ENCODE assay signal across 23 cellular contexts in genomic region chr12:53963005-53963404, GRCh38. TPM values are rescaled to one million over a fixed set of nuclear protein-coding genes. Genes with fewer than 3 reads are reported as not detected.
"Had no signal": no experiment of that assay in that cellular context is flagged by ENCODE, and none has a peak within 500 bp of the region (broad histone marks: within the 10 kb centered on the region; RNA-seq: fewer than 3 reads in every experiment).

No MANE protein-coding gene starts in this region.

- H3K27ac ChIP-seq: ascending aorta, colonic mucosa, gastroesophageal sphincter, heart left ventricle, ovary, tibial nerve had no signal

- H3K4me3 ChIP-seq: ascending aorta, colonic mucosa, gastroesophageal sphincter, heart left ventricle, ovary, tibial nerve had no signal

- H3K36me3 ChIP-seq: ascending aorta, colonic mucosa, gastroesophageal sphincter, heart left ventricle, ovary, tibial nerve had no signal

- H3K9me3 ChIP-seq: ascending aorta, colonic mucosa, gastroesophageal sphincter, heart left ventricle, ovary, tibial nerve had no signal

- ATAC-seq: activated CD8-positive, alpha-beta T cell treated with anti-CD3 and anti-CD28 coated beads, Interleukin-2, amount 10 ng/mL, durations not matched to agents 7 days and 5 days; activated T-cell treated with anti-CD3 and anti-CD28 coated beads, Interleukin-2, amount 50 U/mL, for 4 hours; gastroesophageal sphincter; heart left ventricle; naive thymus-derived CD8-positive, alpha-beta T cell; sciatic nerve; stimulated activated naive CD8-positive, alpha-beta T cell treated with anti-CD3 and anti-CD28 coated beads, Interleukin-15, Interleukin-2, amounts not matched to agents 100 U/mL and 50 U/mL, for 24 hours had no signal

- H3K4me1 ChIP-seq: colonic mucosa had no signal

- DNase-seq: activated CD4-positive, alpha-beta T cell treated with anti-CD3 and anti-CD28 coated beads, Interleukin-2, amount 10 ng/mL, durations not matched to agents 24 days and 14 days; activated CD8-positive, alpha-beta memory T cell treated with anti-CD3 and anti-CD28 coated beads, Interleukin-2, amount 50 U/mL, for 4 hours; activated CD8-positive, alpha-beta T cell treated with anti-CD3 and anti-CD28 coated beads, Interleukin-2, amount 10 ng/mL, durations not matched to agents 7 days and 5 days; activated naive CD4-positive, alpha-beta T cell treated with anti-CD3 and anti-CD28 coated beads, Interleukin-2, amount 50 U/mL, for 16 hours; activated T-cell treated with anti-CD3 and anti-CD28 coated beads, Interleukin-2, amount 50 U/mL, for 4 hours; colonic mucosa; heart left ventricle; kidney glomerular epithelial cell; naive thymus-derived CD8-positive, alpha-beta T cell; ovary; stimulated activated CD4-positive, alpha-beta T cell treated with anti-CD3 and anti-CD28 coated beads, Interleukin-12 subunit alpha, Interleukin-12 subunit beta, amount 100 ng/mL, for 4 hours; stimulated activated CD4-positive, alpha-beta T cell treated with anti-CD3 and anti-CD28 coated beads, Interleukin-1b, Interleukin-23, amount 100 ng/mL, for 48 hours; stimulated activated CD8-positive, alpha-beta memory T cell treated with anti-CD3 and anti-CD28 coated beads, Interleukin-4, amount 100 ng/mL, for 48 hours; stimulated activated naive CD8-positive, alpha-beta T cell treated with anti-CD3 and anti-CD28 coated beads, Interleukin-15, Interleukin-2, amounts not matched to agents 100 U/mL and 50 U/mL, for 24 hours; substantia nigra; SW 1271 had no signal

RNA-seq across cellular contexts. Expression of gene HOXC12, which starts 8.3 kb away (rescaled TPM):
- total RNA-seq: activated CD4-positive, alpha-beta T cell treated with anti-CD3 and anti-CD28 coated beads, Interleukin-2, amount 10 ng/mL, durations not matched to agents 24 days and 14 days; activated CD8-positive, alpha-beta T cell treated with anti-CD3 and anti-CD28 coated beads, Interleukin-2, amount 10 ng/mL, durations not matched to agents 7 days and 5 days; activated T-cell treated with anti-CD3 and anti-CD28 coated beads, Interleukin-2, amount 50 U/mL, for 4 hours; ascending aorta; colonic mucosa; endodermal cell; gastroesophageal sphincter; heart left ventricle; liver; mucosa of gallbladder; naive thymus-derived CD8-positive, alpha-beta T cell; ovary had no signal

RNA-seq across cellular contexts. Expression of gene HOXC11, which starts 9.9 kb away (rescaled TPM):
- total RNA-seq: activated CD4-positive, alpha-beta T cell treated with anti-CD3 and anti-CD28 coated beads, Interleukin-2, amount 10 ng/mL, durations not matched to agents 24 days and 14 days; activated CD8-positive, alpha-beta T cell treated with anti-CD3 and anti-CD28 coated beads, Interleukin-2, amount 10 ng/mL, durations not matched to agents 7 days and 5 days; activated T-cell treated with anti-CD3 and anti-CD28 coated beads, Interleukin-2, amount 50 U/mL, for 4 hours; colonic mucosa; endodermal cell; gastroesophageal sphincter; heart left ventricle; liver; mucosa of gallbladder; naive thymus-derived CD8-positive, alpha-beta T cell had no signal

RNA-seq across cellular contexts. Expression of gene HOTAIR, which starts 11.7 kb away (rescaled TPM):
- total RNA-seq: activated CD4-positive, alpha-beta T cell treated with anti-CD3 and anti-CD28 coated beads, Interleukin-2, amount 10 ng/mL, durations not matched to agents 24 days and 14 days; activated CD8-positive, alpha-beta T cell treated with anti-CD3 and anti-CD28 coated beads, Interleukin-2, amount 10 ng/mL, durations not matched to agents 7 days and 5 days; activated T-cell treated with anti-CD3 and anti-CD28 coated beads, Interleukin-2, amount 50 U/mL, for 4 hours; ascending aorta; colonic mucosa; endodermal cell; heart left ventricle; liver; mucosa of gallbladder; naive thymus-derived CD8-positive, alpha-beta T cell had no signal

RNA-seq across cellular contexts. Expression of gene HOXC10, which starts 21.9 kb away (rescaled TPM):
- total RNA-seq: activated CD4-positive, alpha-beta T cell treated with anti-CD3 and anti-CD28 coated beads, Interleukin-2, amount 10 ng/mL, durations not matched to agents 24 days and 14 days; activated CD8-positive, alpha-beta T cell treated with anti-CD3 and anti-CD28 coated beads, Interleukin-2, amount 10 ng/mL, durations not matched to agents 7 days and 5 days; activated T-cell treated with anti-CD3 and anti-CD28 coated beads, Interleukin-2, amount 50 U/mL, for 4 hours; ascending aorta; colonic mucosa; endodermal cell; gastroesophageal sphincter; heart left ventricle; liver; mucosa of gallbladder; naive thymus-derived CD8-positive, alpha-beta T cell had no signal

RNA-seq across cellular contexts. Expression of gene HOXC13, which starts 24.4 kb away (rescaled TPM):
- total RNA-seq: activated CD4-positive, alpha-beta T cell treated with anti-CD3 and anti-CD28 coated beads, Interleukin-2, amount 10 ng/mL, durations not matched to agents 24 days and 14 days; activated CD8-positive, alpha-beta T cell treated with anti-CD3 and anti-CD28 coated beads, Interleukin-2, amount 10 ng/mL, durations not matched to agents 7 days and 5 days; activated T-cell treated with anti-CD3 and anti-CD28 coated beads, Interleukin-2, amount 50 U/mL, for 4 hours; ascending aorta; colonic mucosa; endodermal cell; gastroesophageal sphincter; heart left ventricle; liver; mucosa of gallbladder; naive thymus-derived CD8-positive, alpha-beta T cell; ovary; tibial nerve had no signal
